Comparison of ENCODE assay signal across 12 cellular contexts in the genomic region with DNA sequence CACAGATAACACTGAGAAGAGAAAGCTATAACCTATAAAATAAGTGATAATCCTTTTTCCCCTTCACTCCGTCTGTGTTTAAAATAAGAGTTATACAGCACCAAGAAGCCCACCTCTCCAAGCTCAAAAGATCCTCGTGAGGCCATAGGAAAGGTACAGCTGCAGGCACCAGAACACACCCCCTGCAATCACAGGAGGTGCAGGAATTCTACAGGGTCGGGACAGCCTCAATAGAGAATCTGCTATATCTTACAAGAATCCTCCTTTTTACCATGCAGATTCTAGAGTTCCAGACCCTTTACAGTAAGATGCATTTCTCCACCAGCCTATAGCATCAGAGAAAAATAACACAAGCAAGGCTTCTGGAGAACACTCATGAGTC. TPM values are rescaled to one million over a fixed set of nuclear protein-coding genes. Genes with fewer than 3 reads are reported as not detected.
DNase-seq lines count a peak whose midpoint lies in the region; ATAC-seq and TF ChIP-seq lines count a peak whose summit lies in the region.
"Had no signal": no experiment of that assay in that cellular context is flagged by ENCODE, and none has a peak within 500 bp of the region (broad histone marks: within the 10 kb centered on the region; RNA-seq: fewer than 3 reads in every experiment).

No MANE protein-coding gene starts in this region.

- H3K36me3 Mint-ChIP-seq in endothelial cell (ENCODE audit: low read depth, unreplicated experiment) = no peaks in the 10 kb centered on the region
- H3K36me3 Mint-ChIP-seq in activated CD4-positive, alpha-beta T cell treated with anti-CD3 and anti-CD28 coated beads for 36 hours (ENCODE audit: low read depth) = no peaks in the 10 kb centered on the region

- H2BK5ac ChIP-seq in neuronal stem cell (ENCODE audit: low read length) = no peak overlapping the region

- H3K4me2 ChIP-seq in PC-3 (ENCODE audit: low read length) (peak overlapping the region; percentile 49), neuronal stem cell (ENCODE audit: insufficient read depth, low read length, poor library complexity, severe bottlenecking) (no peak overlapping the region)

- H2AK5ac ChIP-seq in neuronal stem cell (ENCODE audit: low read depth, low read length) = no peak overlapping the region

- peak overlapping the region; percentile 19; the same call in 1 of the 2 replicates for H3K9ac ChIP-seq in ES-I3 (ENCODE audit: low read depth, low read length)
- H3K9ac ChIP-seq in PC-3 (ENCODE audit: low read length) = peak overlapping the region; percentile 62
- H3K9ac ChIP-seq in neuronal stem cell (ENCODE audit: low read depth, low read length, poor library complexity) = no peak overlapping the region

- intact Hi-C loops in PC-3 (cut with micrococcal nuclease) = loop anchor here (1.0 to 10.0 kb wide), 8 partner anchors 53 to 632 kb away; no protein-coding TSS in a partner anchor
- intact Hi-C loops in activated CD4-positive, alpha-beta T cell treated with anti-CD3 and anti-CD28 coated beads for 36 hours (cut with DNase I, micrococcal nuclease) = loop anchor here (1.0 to 5.0 kb wide), 7 partner anchors 198 to 955 kb away; no protein-coding TSS in a partner anchor

- H3K27ac ChIP-seq in PC-3 (ENCODE audit: low read length) = peak overlapping the region; percentile 95
- H3K27ac ChIP-seq in neuronal stem cell (replicated peaks; ENCODE audit: low read length) = no peak overlapping the region
- H3K27ac ChIP-seq: prostate gland, WERI-Rb-1 had no signal

- no peaks in the 10 kb centered on the region for H3K9me3 Mint-ChIP-seq in endothelial cell (ENCODE audit: unreplicated experiment)
- H3K9me3 Mint-ChIP-seq in activated CD4-positive, alpha-beta T cell treated with anti-CD3 and anti-CD28 coated beads for 36 hours (ENCODE audit: low read depth) = no peaks in the 10 kb centered on the region

- TF ChIP-seq CTCF in PC-3 (conservative IDR thresholded peaks at IDR 0.05; ENCODE audit: low read depth, low read length) (no peak), endothelial cell (IDR thresholded peaks at IDR 0.05; ENCODE audit: unreplicated experiment) (no peak), GM10248 (IDR thresholded peaks at IDR 0.05; ENCODE audit: control extremely low read depth, extremely low read depth, low read depth, missing control alignments) (no peak)

- no peak overlapping the region for H4K8ac ChIP-seq in neuronal stem cell (ENCODE audit: low read depth, low read length)

- peak overlapping the region; percentile 65 for H3K27ac Mint-ChIP-seq in endothelial cell (ENCODE audit: unreplicated experiment)
- no peak overlapping the region for H3K27ac Mint-ChIP-seq in activated CD4-positive, alpha-beta T cell treated with anti-CD3 and anti-CD28 coated beads for 36 hours

- H2AFZ ChIP-seq in PC-3 (ENCODE audit: low read length) (no peak overlapping the region), neuronal stem cell (ENCODE audit: low read length) (no peak overlapping the region)

- peaks cover 15% of the 10 kb centered on the region; the same call in 1 of the 2 replicates for H3K79me2 ChIP-seq in PC-3 (ENCODE audit: low read length)

- no peaks in the 10 kb centered on the region for H3K79me1 ChIP-seq in neuronal stem cell (ENCODE audit: low read depth, low read length)

- POLR2A ChIA-PET in PC-3 (lab: Charles Lee; ENCODE audit: unreplicated experiment) (interaction anchor here (0.6 kb wide), 2 partner anchors 12 to 697 kb away, joined by 3 read pairs; no protein-coding TSS in a partner anchor), GM10248 (lab: Yijun Ruan, JAX) (no interaction called here)
- POLR2A ChIA-PET in activated CD4-positive, alpha-beta T cell treated with anti-CD3 and anti-CD28 coated beads for 36 hours (lab: Charles Lee) = no interaction called here

- H2BK120ac ChIP-seq in neuronal stem cell (ENCODE audit: low read depth, low read length) = no peak overlapping the region

- H3K4ac ChIP-seq in neuronal stem cell (ENCODE audit: low read length) = no peak overlapping the region

- H3K14ac ChIP-seq in neuronal stem cell (ENCODE audit: low read length) = no peak overlapping the region

- no TSS peak for BruUV-seq in PC-3 (replicated peaks; lab: Mats Ljungman, UMichigan)

- H4K91ac ChIP-seq in neuronal stem cell (ENCODE audit: low read depth, low read length, poor library complexity) = no peak overlapping the region

- no peak overlapping the region for H3K4me3 Mint-ChIP-seq in endothelial cell (ENCODE audit: unreplicated experiment)
- no peak overlapping the region for H3K4me3 Mint-ChIP-seq in activated CD4-positive, alpha-beta T cell treated with anti-CD3 and anti-CD28 coated beads for 36 hours

- H3K36me3 ChIP-seq in ES-I3 (ENCODE audit: insufficient read depth, low read length) (no peaks in the 10 kb centered on the region), PC-3 (ENCODE audit: low read depth, low read length) (no peaks in the 10 kb centered on the region), neuronal stem cell (replicated peaks in 1 of 2; ENCODE audit: control insufficient read depth in 2 of 2, insufficient read depth in 2 of 2, low read length in 2 of 2) (no peaks in the 10 kb centered on the region)
- H3K36me3 ChIP-seq: prostate gland, WERI-Rb-1 had no signal

- ATAC-seq in PC-3 (no peak), GM21619 (IDR thresholded peaks at IDR 0.05; ENCODE audit: unreplicated experiment) (no peak)
- no peak for ATAC-seq in activated CD4-positive, alpha-beta T cell treated with anti-CD3 and anti-CD28 coated beads for 36 hours

- peaks cover 12% of the 10 kb centered on the region for H3F3A ChIP-seq in PC-3 (ENCODE audit: low read length, unreplicated experiment)

- H3K4me3 ChIP-seq in PC-3 (ENCODE audit: low read length) = no peak overlapping the region
- no peak overlapping the region for H3K4me3 ChIP-seq in neuronal stem cell (ENCODE audit: low read length in 2 of 2)
- H3K4me3 ChIP-seq: prostate gland had no signal

- peaks cover 2% of the 10 kb centered on the region for H3K27me3 Mint-ChIP-seq in endothelial cell (ENCODE audit: unreplicated experiment)
- H3K27me3 Mint-ChIP-seq in activated CD4-positive, alpha-beta T cell treated with anti-CD3 and anti-CD28 coated beads for 36 hours = peaks cover 10% of the 10 kb centered on the region

- no peaks in the 10 kb centered on the region for H3K9me3 ChIP-seq in ES-I3 (ENCODE audit: control insufficient read depth, insufficient read depth, low read length)
- no peaks in the 10 kb centered on the region for H3K9me3 ChIP-seq in PC-3 (ENCODE audit: low read length)
- H3K9me3 ChIP-seq in neuronal stem cell (replicated peaks in 1 of 2; ENCODE audit: control insufficient read depth in 2 of 2, insufficient read depth in 1 of 2, low read depth in 1 of 2, low read length in 2 of 2) = no peaks in the 10 kb centered on the region
- H3K9me3 ChIP-seq: prostate gland had no signal

- CTCF ChIA-PET in PC-3 (lab: Charles Lee) = interaction anchor here (0.5 to 1.0 kb wide), 4 partner anchors 12 to 414 kb away, joined by 4 to 7 read pairs (median 5); no protein-coding TSS in a partner anchor
- CTCF ChIA-PET in GM10248 (lab: Yijun Ruan, JAX) = interaction anchor here (0.9 to 2.8 kb wide), 15 partner anchors 11 to 956 kb away, joined by 3 to 16 read pairs (median 4); no protein-coding TSS in a partner anchor
- CTCF ChIA-PET in activated CD4-positive, alpha-beta T cell treated with anti-CD3 and anti-CD28 coated beads for 36 hours (lab: Charles Lee) = interaction anchor here (0.6 to 1.9 kb wide), 9 partner anchors 10 to 865 kb away, joined by 3 to 10 read pairs (median 3); no protein-coding TSS in a partner anchor

- H3K9me2 ChIP-seq in PC-3 (replicated peaks; ENCODE audit: low read length) = no peaks in the 10 kb centered on the region

- H4K20me1 ChIP-seq in PC-3 (ENCODE audit: low read length) = no peaks in the 10 kb centered on the region

- peaks cover 12% of the 10 kb centered on the region for H3K4me1 ChIP-seq in ES-I3 (ENCODE audit: insufficient read depth, low read length)
- peaks cover 59% of the 10 kb centered on the region for H3K4me1 ChIP-seq in PC-3 (ENCODE audit: insufficient read depth, low read length)
- H3K4me1 ChIP-seq in neuronal stem cell (ENCODE audit: control insufficient read depth in 2 of 2, insufficient read depth in 1 of 2, low read depth in 1 of 2, low read length in 2 of 2) = peaks cover 0 to 5% of the 10 kb centered on the region in 2 donors

- H3K27me3 ChIP-seq in PC-3 (ENCODE audit: low read length) (no peaks in the 10 kb centered on the region), neuronal stem cell (ENCODE audit: control insufficient read depth in 3 of 3, insufficient read depth in 3 of 3, low read depth in 1 of 3, low read length in 3 of 3) (no peaks in the 10 kb centered on the region)

- no peak overlapping the region for H2BK12ac ChIP-seq in neuronal stem cell (ENCODE audit: low read length)

- H2BK15ac ChIP-seq in neuronal stem cell (ENCODE audit: low read length) = no peak overlapping the region

- peaks cover 30% of the 10 kb centered on the region for H3K4me1 Mint-ChIP-seq in endothelial cell (ENCODE audit: unreplicated experiment)
- H3K4me1 Mint-ChIP-seq in activated CD4-positive, alpha-beta T cell treated with anti-CD3 and anti-CD28 coated beads for 36 hours = peaks cover 2% of the 10 kb centered on the region

- WGBS in neuronal stem cell (ENCODE audit: extremely low coverage in 2 of 2, insufficient read length in 2 of 2, insufficient replicate concordance in 1 of 2), 2 donors = no CpG with 5 or more reads among the region's 3 CpGs

- DNase-seq in PC-3 = no peak
- DNase-seq in endothelial cell (ENCODE audit: low spot score) = no peak
- no peak for DNase-seq in neuronal stem cell (ENCODE audit: low spot score)
- no peak for DNase-seq in stimulated activated CD4-positive, alpha-beta T cell treated with anti-CD3 and anti-CD28 coated beads, Interleukin-4, amount 100 ng/mL, for 24 hours
- DNase-seq in GM10248 (ENCODE audit: extremely low spot score) = no peak
- no peak for DNase-seq in activated CD4-positive, alpha-beta T cell treated with anti-CD3 and anti-CD28 coated beads for 36 hours
- DNase-seq: activated gamma-delta T cell; stimulated activated naive CD4-positive, alpha-beta T cell treated with Interleukin-2 at 50 U/mL for 16 hours had no signal

- H3K18ac ChIP-seq in neuronal stem cell (ENCODE audit: low read length) = peak overlapping the region; percentile 16

- H3K23ac ChIP-seq in neuronal stem cell (ENCODE audit: low read depth, low read length, poor library complexity) = no peak overlapping the region

RNA-seq across cellular contexts. Expression of a gene that starts 5.0 kb away (rescaled TPM):
- total RNA-seq in PC-3 (2014; rRNA removed) (82.6 and 104 TPM in 2 replicates), endothelial cell (ENCODE audit: unreplicated experiment) (not detected)
- polyA plus RNA-seq in neuronal stem cell (2013, experiment 1 of 2) = 0.01 TPM
- polyA plus RNA-seq in neuronal stem cell (2013, experiment 2 of 2) = 0.01 TPM
- total RNA-seq in activated CD4-positive, alpha-beta T cell treated with anti-CD3 and anti-CD28 coated beads for 36 hours = not detected

Comparison
In these comparisons a context has a peak if more than half of its experiments do, and no peak if none do; other contexts are left out.
1. RNA of a gene that starts 5.0 kb away (total RNA-seq): 82.6 to 104 TPM in PC-3; not detected in endothelial cell (single experiment) and not detected in activated CD4-positive, alpha-beta T cell treated with anti-CD3 and anti-CD28 coated beads for 36 hours; every median in the first group is over 10 times any median in the second.